In genomic region chr22:22026157-22026831, GRCh38 we compare ENCODE assay signal across 14 cellular contexts. TPM values are rescaled to one million over a fixed set of nuclear protein-coding genes. Genes with fewer than 3 reads are reported as not detected.
DNase-seq lines count a peak whose midpoint lies in the region; ATAC-seq and TF ChIP-seq lines count a peak whose summit lies in the region.
"Had no signal": no experiment of that assay in that cellular context is flagged by ENCODE, and none has a peak within 500 bp of the region (broad histone marks: within the 10 kb centered on the region; RNA-seq: fewer than 3 reads in every experiment).

No MANE protein-coding gene starts in this region.

- no peaks in the 10 kb centered on the region for H3K36me3 ChIP-seq in BLaER1
- no peaks in the 10 kb centered on the region for H3K36me3 ChIP-seq in H7 (replicated peaks; ENCODE audit: control insufficient read depth, insufficient read depth, low read length)
- no peaks in the 10 kb centered on the region for H3K36me3 ChIP-seq in CD8-positive, alpha-beta T cell (ENCODE audit: insufficient read depth, low read length)
- no peaks in the 10 kb centered on the region for H3K36me3 ChIP-seq in testis (ENCODE audit: low read depth, missing control alignments)
- H3K36me3 ChIP-seq: right lobe of liver, WERI-Rb-1 had no signal

- H3K9ac ChIP-seq in BLaER1 = peak overlapping the region; percentile 71

- peak overlapping the region; percentile 81 for H3K4me2 ChIP-seq in BLaER1
- H3K4me2 ChIP-seq: A549 had no signal

- no peaks in the 10 kb centered on the region for H3K9me3 Mint-ChIP-seq in CD8-positive, alpha-beta T cell

- no peak overlapping the region for H3K27ac Mint-ChIP-seq in CD8-positive, alpha-beta T cell

- H3K27me3 ChIP-seq in BLaER1 (no peaks in the 10 kb centered on the region), H7 (ENCODE audit: control insufficient read depth, insufficient read depth, low read length) (peaks cover 50% of the 10 kb centered on the region), testis (no peaks in the 10 kb centered on the region)
- H3K27me3 ChIP-seq in CD8-positive, alpha-beta T cell (ENCODE audit: insufficient read depth, low read length) = no peaks in the 10 kb centered on the region
- H3K27me3 ChIP-seq: right lobe of liver had no signal

- DNase-seq in GM19240 (ENCODE audit: insufficient read length, low spot score) (peak; percentile 50), H7 (no peak), substantia nigra (lab: John Stamatoyannopoulos, UW) (no peak), testis (no peak)
- DNase-seq in CD8-positive, alpha-beta T cell = no peak
- DNase-seq: DMS 273 treated with DMSO at 0.1 percent for 48 hours, right lobe of liver, Right ventricle myocardium superior, WERI-Rb-1 had no signal

- no peak for TF ChIP-seq CTCF in CD8-positive, alpha-beta T cell (IDR thresholded peaks at IDR 0.05)
- TF ChIP-seq CTCF in testis (IDR thresholded peaks at IDR 0.05) = no peak

- ATAC-seq in HG03108 (IDR thresholded peaks at IDR 0.05; ENCODE audit: unreplicated experiment) = peak; percentile 47
- ATAC-seq in CD8-positive, alpha-beta T cell = no peak
- ATAC-seq: A549, HCT116 had no signal

- CTCF ChIA-PET in CD8-positive, alpha-beta T cell (lab: Charles Lee) = no interaction called here

- H3K4me3 ChIP-seq in BLaER1 (peak overlapping the region; percentile 24; the same call in 1 of the 2 replicates), H7 (ENCODE audit: insufficient read depth, low read depth, low read length) (no peak overlapping the region), testis (no peak overlapping the region)
- no peak overlapping the region for H3K4me3 ChIP-seq in CD8-positive, alpha-beta T cell (ENCODE audit: low read depth, low read length)
- H3K4me3 ChIP-seq: A549, right lobe of liver had no signal

- no peaks in the 10 kb centered on the region for H3K27me3 Mint-ChIP-seq in CD8-positive, alpha-beta T cell (ENCODE audit: low read depth)

- H3K4me1 ChIP-seq in BLaER1 (peaks cover 90% of the 10 kb centered on the region), testis (no peaks in the 10 kb centered on the region)
- no peaks in the 10 kb centered on the region for H3K4me1 ChIP-seq in CD8-positive, alpha-beta T cell (ENCODE audit: insufficient read depth, low read length)
- H3K4me1 ChIP-seq: A549, right lobe of liver had no signal

- H3K36me3 Mint-ChIP-seq in CD8-positive, alpha-beta T cell = no peaks in the 10 kb centered on the region

- no peak overlapping the region for H3K4me3 Mint-ChIP-seq in CD8-positive, alpha-beta T cell

- H3K9me3 ChIP-seq in BLaER1 = no peaks in the 10 kb centered on the region
- H3K9me3 ChIP-seq in CD8-positive, alpha-beta T cell (ENCODE audit: low read length) = no peaks in the 10 kb centered on the region
- no peaks in the 10 kb centered on the region for H3K9me3 ChIP-seq in testis
- H3K9me3 ChIP-seq: A549, right lobe of liver had no signal

- peak overlapping the region; percentile 80 for H3K27ac ChIP-seq in BLaER1
- H3K27ac ChIP-seq in CD8-positive, alpha-beta T cell (ENCODE audit: low read depth, low read length) = no peak overlapping the region
- H3K27ac ChIP-seq in substantia nigra (ENCODE audit: low read depth, low read length, poor library complexity, severe bottlenecking) = no peak overlapping the region
- H3K27ac ChIP-seq in testis = no peak overlapping the region
- H3K27ac ChIP-seq: A549, right lobe of liver, WERI-Rb-1 had no signal

- POLR2A ChIA-PET in CD8-positive, alpha-beta T cell (lab: Charles Lee) = interaction anchor here (0.7 kb wide), 1 partner anchor 17 kb away, joined by 4 read pairs; no protein-coding TSS in a partner anchor

- intact Hi-C loops in CD8-positive, alpha-beta T cell (cut with DNase I, micrococcal nuclease) = no loop called here
- intact Hi-C loops in testis (cut with DNase I; ENCODE audit: low total_unique reads) = no loop called here

- WGBS in testis, 2 donors = 77 to 80% methylated on average over 13 of the region's 13 CpGs

- H4K20me1 ChIP-seq in BLaER1 = no peaks in the 10 kb centered on the region

- no peaks in the 10 kb centered on the region for H3K4me1 Mint-ChIP-seq in CD8-positive, alpha-beta T cell (ENCODE audit: low read depth)

- peak; percentile 1; the same call in 1 of the 2 replicates for TF ChIP-seq POLR2A in Raji (IDR thresholded peaks at IDR 0.05; ENCODE audit: insufficient read depth, low read depth, low read length)
- TF ChIP-seq POLR2A in testis (IDR thresholded peaks at IDR 0.05) = no peak

RNA-seq across cellular contexts. Expression of gene TOP3B, which starts 43.7 kb away (rescaled TPM):
- 53.8 and 76.2 TPM in 2 replicates for total RNA-seq in H7 (2014; rRNA removed; shearing (Covaris generic))
- total RNA-seq in CD8-positive, alpha-beta T cell = 10 to 100 TPM; 71.4 to 74.3 TPM
- 10 to 100 TPM; 65.5 to 70.5 TPM for total RNA-seq in testis
- polyA plus RNA-seq in testis (ENCODE audit: insufficient read depth, low read depth, low replicate concordance) = 19.1 TPM
